26 cellular contexts compared by ENCODE assay signal in genomic region chr11:47711225-47711624, GRCh38. TPM values are rescaled to one million over a fixed set of nuclear protein-coding genes. Genes with fewer than 3 reads are reported as not detected.
"Had no signal": no experiment of that assay in that cellular context is flagged by ENCODE, and none has a peak within 500 bp of the region (broad histone marks: within the 10 kb centered on the region; RNA-seq: fewer than 3 reads in every experiment).

No MANE protein-coding gene starts in this region.

- DNase-seq: activated CD4-positive, alpha-beta T cell treated with anti-CD3 and anti-CD28 coated beads for 48 hours; activated CD4-positive, alpha-beta T cell treated with anti-CD3 and anti-CD28 coated beads, Interleukin-2, amount 50 U/mL, for 4 hours; activated CD4-positive, CD25-positive, alpha-beta regulatory T cell treated with anti-CD3 and anti-CD28 coated beads, Interleukin-2, amount 50 U/mL, for 72 hours; activated CD8-positive, alpha-beta memory T cell treated with anti-CD3 and anti-CD28 coated beads, Interleukin-2, amount 10 ng/mL, durations not matched to agents 7 days and 5 days; activated gamma-delta T cell; activated naive CD4-positive, alpha-beta T cell treated with anti-CD3 and anti-CD28 coated beads for 36 hours; activated T-cell treated with anti-CD3 and anti-CD28 coated beads, Interleukin-2, amount 50 U/mL, for 48 hours; brain microvascular endothelial cell; NCI-H1092; NCI-H1417 treated with DMSO at 0.1 percent for 48 hours; NCI-H1694; NCI-H2029; NCI-H2107; NCI-H2171 treated with DMSO at 0.1 percent for 48 hours; NCI-H226; NCI-H526; NCI-H774; NK-92 treated with Interleukin-12 subunit alpha and Interleukin-12 subunit beta, amount 100 ng/mL, for 24 hours; Right ventricle myocardium superior; RPMI8226 had no signal

- H3K4me3 Mint-ChIP-seq: activated CD8-positive, alpha-beta memory T cell treated with anti-CD3 and anti-CD28 coated beads, Interleukin-2, amount 10 ng/mL, durations not matched to agents 7 days and 5 days; activated naive CD4-positive, alpha-beta T cell treated with anti-CD3 and anti-CD28 coated beads for 36 hours; activated naive CD8-positive, alpha-beta T cell; activated T-helper 17 cell treated with anti-CD3 and anti-CD28 coated beads, Interleukin-2, amount 50 U/mL, for 72 hours; T-helper 1 cell treated with Interleukin-12 subunit alpha and Interleukin-12 subunit beta and Interleukin-4 antibody, amounts not matched to agents 30 μg/mL and 1 μg/mL, for 36 hours had no signal

- ATAC-seq: activated CD8-positive, alpha-beta memory T cell treated with anti-CD3 and anti-CD28 coated beads, Interleukin-2, amount 10 ng/mL, durations not matched to agents 7 days and 5 days; activated T-helper 17 cell treated with anti-CD3 and anti-CD28 coated beads, Interleukin-2, amount 50 U/mL, for 72 hours; Panc1 had no signal

- H3K36me3 ChIP-seq: brain microvascular endothelial cell had no signal

- H3K27me3 ChIP-seq: brain microvascular endothelial cell, cardiac muscle cell had no signal

- H3K4me3 ChIP-seq: cardiac muscle cell had no signal

- H3K27ac Mint-ChIP-seq: activated CD8-positive, alpha-beta memory T cell treated with anti-CD3 and anti-CD28 coated beads, Interleukin-2, amount 10 ng/mL, durations not matched to agents 7 days and 5 days; activated naive CD4-positive, alpha-beta T cell treated with anti-CD3 and anti-CD28 coated beads for 36 hours; activated naive CD8-positive, alpha-beta T cell; T-helper 1 cell treated with Interleukin-12 subunit alpha and Interleukin-12 subunit beta and Interleukin-4 antibody, amounts not matched to agents 30 μg/mL and 1 μg/mL, for 36 hours had no signal

- H3K9ac ChIP-seq: KMS-11 had no signal

- H3K9me3 Mint-ChIP-seq: activated T-helper 17 cell treated with anti-CD3 and anti-CD28 coated beads, Interleukin-2, amount 50 U/mL, for 72 hours; T-helper 1 cell treated with Interleukin-12 subunit alpha and Interleukin-12 subunit beta and Interleukin-4 antibody, amounts not matched to agents 30 μg/mL and 1 μg/mL, for 36 hours had no signal

- H3K27ac ChIP-seq: brain microvascular endothelial cell, cardiac muscle cell, KMS-11 had no signal

- H3K27me3 Mint-ChIP-seq: activated CD8-positive, alpha-beta memory T cell treated with anti-CD3 and anti-CD28 coated beads, Interleukin-2, amount 10 ng/mL, durations not matched to agents 7 days and 5 days; activated naive CD8-positive, alpha-beta T cell; activated T-helper 17 cell treated with anti-CD3 and anti-CD28 coated beads, Interleukin-2, amount 50 U/mL, for 72 hours had no signal

RNA-seq across cellular contexts. Expression of gene AGBL2, which starts 3.9 kb away (rescaled TPM):
- polyA plus RNA-seq: cardiac muscle cell had no signal
